25 cellular contexts compared by ENCODE assay signal in the genomic region with DNA sequence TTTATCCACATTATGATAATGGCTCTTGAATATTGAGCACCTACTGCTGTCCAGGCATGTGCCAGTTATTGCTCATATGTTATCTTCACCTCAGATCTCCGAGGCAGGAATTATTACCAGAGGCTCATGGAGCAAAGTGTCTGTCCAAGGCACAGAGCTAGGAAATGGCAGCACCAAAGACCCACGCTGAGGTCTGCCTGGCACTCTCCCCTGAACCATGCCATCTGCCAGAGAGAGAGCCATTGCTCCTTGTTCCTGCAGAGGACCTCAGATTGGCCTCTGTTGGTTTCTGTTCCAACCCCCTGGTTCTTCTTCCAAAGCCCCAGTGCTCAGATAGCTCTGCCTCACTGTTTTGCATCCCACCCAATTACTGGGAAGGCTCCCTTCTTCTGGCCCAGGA. TPM values are rescaled to one million over a fixed set of nuclear protein-coding genes. Genes with fewer than 3 reads are reported as not detected.
DNase-seq lines count a peak whose midpoint lies in the region; ATAC-seq, FAIRE-seq and TF ChIP-seq lines count a peak whose summit lies in the region.
"Had no signal": no experiment of that assay in that cellular context is flagged by ENCODE, and none has a peak within 500 bp of the region (broad histone marks: within the 10 kb centered on the region; RNA-seq: fewer than 3 reads in every experiment).

No MANE protein-coding gene starts in this region.

- no peak overlapping the region for H2BK15ac ChIP-seq in IMR-90 (ENCODE audit: low read depth, low read length)

- H3K27ac ChIP-seq in IMR-90 (ENCODE audit: insufficient read depth, low read length) (no peak overlapping the region), keratinocyte (ENCODE audit: control insufficient read depth, insufficient read depth, low read length) (no peak overlapping the region), ovary (no peak overlapping the region)
- H3K27ac ChIP-seq: BLaER1 had no signal

- no peak overlapping the region for H3K18ac ChIP-seq in IMR-90 (ENCODE audit: low read depth, low read length)

- CTCF ChIA-PET in IMR-90 (lab: Yijun Ruan, JAX): no interaction called here

- no peak overlapping the region for H2BK5ac ChIP-seq in IMR-90 (ENCODE audit: low read depth, low read length, poor library complexity, severe bottlenecking)

- no peak overlapping the region for H3K14ac ChIP-seq in IMR-90 (replicated peaks; ENCODE audit: low read depth, low read length)

- 100% methylated on average over 1 of the region's 2 CpGs; no CpG with 5 or more reads in 1 of the 2 experiments for WGBS in IMR-90 (ENCODE audit: extremely low coverage in 2 of 2, insufficient read length in 1 of 2), 2 experiments
- WGBS in ovary, 3 donors: 74 to 80% (median 80%) methylated on average over 2 of the region's 2 CpGs

- no peak overlapping the region for H4K91ac ChIP-seq in IMR-90 (ENCODE audit: insufficient read depth, low read depth, low read length)

- H3K79me1 ChIP-seq in IMR-90 (ENCODE audit: low read depth in 1 of 2, low read length in 2 of 2): no peaks in the 10 kb centered on the region

- no peak overlapping the region for H2BK120ac ChIP-seq in IMR-90 (ENCODE audit: low read depth, low read length)

- TF ChIP-seq POLR2A in IMR-90 (IDR thresholded peaks at IDR 0.05; ENCODE audit: low read depth, low read length): no peak
- no peak for TF ChIP-seq POLR2A in ovary (IDR thresholded peaks at IDR 0.05)

- ATAC-seq in IMR-90 (ENCODE audit: low read depth): no peak
- ATAC-seq: GM12878 had no signal

- no peak overlapping the region for H3K4me3 ChIP-seq in IMR-90 (ENCODE audit: insufficient read depth, low read depth, low read length)
- H3K4me3 ChIP-seq in keratinocyte (ENCODE audit: control insufficient read depth in 2 of 3, extremely low read depth in 1 of 3, insufficient read depth in 2 of 3, low read depth in 1 of 3, low read length in 3 of 3): no peak overlapping the region
- H3K4me3 ChIP-seq in ovary: no peak overlapping the region
- H3K4me3 ChIP-seq: BLaER1, GM12878 had no signal

- H4K8ac ChIP-seq in IMR-90 (ENCODE audit: low read depth in 2 of 2, low read length in 2 of 2): no peak overlapping the region

- DNase-seq in G401 (ENCODE audit: low spot score) (peak; percentile 87), IMR-90 (no peak), cerebellar cortex (ENCODE audit: low spot score) (peak; percentile 83), keratinocyte (ENCODE audit: low read depth, low spot score) (no peak), NCI-H1105 (lab: John Stamatoyannopoulos, UW) (no peak), NCI-H187 (lab: John Stamatoyannopoulos, UW) (no peak), ovary (no peak)
- no peak for DNase-seq in activated CD4-positive, alpha-beta T cell treated with anti-CD3 and anti-CD28 coated beads for 1 hour
- DNase-seq: 8988T; ACHN; BE2C; CD4-positive, alpha-beta memory T cell; CD4-positive, CD25-positive, alpha-beta regulatory T cell; CD8-positive, alpha-beta memory T cell; COR-L47; DMS 273 treated with DMSO at 0.1 percent for 48 hours; DMS153; DMS79 treated with DMSO at 0.1 percent for 48 hours; GDM1 had no signal

- peaks cover 12% of the 10 kb centered on the region for H3K4me1 ChIP-seq in IMR-90 (ENCODE audit: control insufficient read depth, insufficient read depth, low read length)
- peaks cover 39% of the 10 kb centered on the region for H3K4me1 ChIP-seq in keratinocyte (ENCODE audit: control insufficient read depth, extremely low read depth, insufficient read depth, low read length)
- peaks cover 19% of the 10 kb centered on the region for H3K4me1 ChIP-seq in ovary (ENCODE audit: insufficient read depth)
- H3K4me1 ChIP-seq: BE2C had no signal

- 0 out of 2 replicates have a peak overlapping the region, but pooled peaks have one; percentile 20 for H2AK5ac ChIP-seq in IMR-90 (ENCODE audit: low read depth, low read length)

- in situ Hi-C loops in G401 (cut with HindIII; ENCODE audit: low sequenced_read_pairs) (no loop called here), IMR-90 (cut with MboI; ENCODE audit: low sequenced_read_pairs) (no loop called here)

- TF ChIP-seq RAD21 in IMR-90 (IDR thresholded peaks at IDR 0.05; ENCODE audit: low read length): no peak

- FAIRE-seq in keratinocyte (lab: Jason Lieb, UNC): peak; percentile 36
- FAIRE-seq: A204.1, GM12878, GM12892, GM18507 had no signal

- H3K4me2 ChIP-seq in IMR-90 (ENCODE audit: low read depth, low read length) (no peak overlapping the region), keratinocyte (ENCODE audit: control insufficient read depth, extremely low read depth, insufficient read depth, low read depth, low read length) (no peak overlapping the region)
- H3K4me2 ChIP-seq: BLaER1 had no signal

- BruUV-seq in IMR-90 (replicated peaks; lab: Mats Ljungman, UMichigan): no TSS peak

- POLR2A ChIA-PET in IMR-90 (lab: Charles Lee; ENCODE audit: unreplicated experiment): no interaction called here

- no peak overlapping the region for H2BK20ac ChIP-seq in IMR-90 (ENCODE audit: low read depth, low read length)

- H3K9ac ChIP-seq in IMR-90 (ENCODE audit: low read depth, low read length): no peak overlapping the region
- no peak overlapping the region for H3K9ac ChIP-seq in keratinocyte (ENCODE audit: control insufficient read depth, extremely low read depth, insufficient read depth, low read length)
- H3K9ac ChIP-seq: BLaER1 had no signal

- H3K36me3 ChIP-seq in IMR-90 (ENCODE audit: control insufficient read depth, insufficient read depth, low read length) (no peaks in the 10 kb centered on the region), keratinocyte (ENCODE audit: control insufficient read depth in 2 of 2, extremely low read depth in 1 of 2, insufficient read depth in 2 of 2, low read length in 2 of 2) (no peaks in the 10 kb centered on the region), ovary (no peaks in the 10 kb centered on the region)
- H3K36me3 ChIP-seq: BE2C had no signal

- H3K27me3 ChIP-seq in IMR-90 (ENCODE audit: control insufficient read depth, insufficient read depth, low read length) (peaks cover 3% of the 10 kb centered on the region), keratinocyte (ENCODE audit: control insufficient read depth, extremely low read depth, insufficient read depth, low read length) (peaks cover 8% of the 10 kb centered on the region), ovary (no peaks in the 10 kb centered on the region)
- H3K27me3 ChIP-seq: BLaER1 had no signal

- no peaks in the 10 kb centered on the region for H4K20me1 ChIP-seq in IMR-90 (ENCODE audit: insufficient read depth, low read length)
- H4K20me1 ChIP-seq in keratinocyte (ENCODE audit: control insufficient read depth, extremely low read depth, insufficient read depth, low read length): no peaks in the 10 kb centered on the region

- H2AK9ac ChIP-seq in IMR-90 (replicated peaks; ENCODE audit: low read depth, low read length, poor library complexity): peak overlapping the region; percentile 17

- no peak overlapping the region for H3K23ac ChIP-seq in IMR-90 (ENCODE audit: low read depth, low read length)

- H3K9me3 ChIP-seq in IMR-90 (ENCODE audit: control insufficient read depth, insufficient read depth, low read length): no peaks in the 10 kb centered on the region
- H3K9me3 ChIP-seq in keratinocyte (ENCODE audit: control insufficient read depth, low read depth, low read length): no peaks in the 10 kb centered on the region
- H3K9me3 ChIP-seq in ovary: no peaks in the 10 kb centered on the region
- H3K9me3 ChIP-seq: BE2C, BLaER1 had no signal

- TF ChIP-seq EP300 in ovary (IDR thresholded peaks at IDR 0.05): no peak

- H3K56ac ChIP-seq in IMR-90 (ENCODE audit: extremely low read depth, insufficient read depth, low read length): no peak overlapping the region

- no peak overlapping the region for H2AFZ ChIP-seq in IMR-90 (replicated peaks; ENCODE audit: low read length, poor library complexity)
- no peak overlapping the region for H2AFZ ChIP-seq in keratinocyte (ENCODE audit: control insufficient read depth, low read length)

- no peaks in the 10 kb centered on the region for H3K79me2 ChIP-seq in keratinocyte (ENCODE audit: control insufficient read depth, insufficient read depth, low read length)

- H3K4ac ChIP-seq in IMR-90 (ENCODE audit: low read depth, low read length): no peak overlapping the region

- H3K9me1 ChIP-seq in IMR-90 (ENCODE audit: insufficient read depth, low read length): peaks cover 17% of the 10 kb centered on the region
- no peaks in the 10 kb centered on the region for H3K9me1 ChIP-seq in keratinocyte (ENCODE audit: control insufficient read depth, extremely low read depth, insufficient read depth, low read length)

- intact Hi-C loops in IMR-90 (cut with micrococcal nuclease) (loop anchor here (10.0 kb wide), 1 partner anchor 142 kb away; no protein-coding TSS in a partner anchor), ovary (cut with DNase I) (no loop called here)

- TF ChIP-seq CTCF in IMR-90 (conservative IDR thresholded peaks at IDR 0.05; ENCODE audit: low read depth, low read length) (no peak), keratinocyte (optimal IDR thresholded peaks at IDR 0.05 in 1 of 3, IDR thresholded peaks at IDR 0.05 in 1 of 3, conservative IDR thresholded peaks at IDR 0.05 in 1 of 3; ENCODE audit: extremely low read depth in 1 of 3, insufficient read depth in 2 of 3, low read length in 3 of 3) (no peak), ovary (IDR thresholded peaks at IDR 0.05) (no peak)

- H4K5ac ChIP-seq in IMR-90 (ENCODE audit: low read depth, low read length): no peak overlapping the region

- dilution Hi-C loops in IMR-90 (cut with HindIII; ENCODE audit: low sequenced_read_pairs, unreplicated experiment) (no loop called here), keratinocyte (cut with MboI; ENCODE audit: extremely low pct_ligation_motif_present, low sequenced_read_pairs) (no loop called here)

TF ChIP-seq in IMR-90, 13 proteins besides CTCF, POLR2A, EP300 and RAD21 (continues in another document):
- TF ChIP-seq MAZ (IDR thresholded peaks at IDR 0.05; ENCODE audit: borderline replicate concordance, low read depth, low read length) (no peak), RFX5 (IDR thresholded peaks at IDR 0.05; ENCODE audit: low read depth, low read length) (no peak), MAFK (IDR thresholded peaks at IDR 0.05; ENCODE audit: low read depth, low read length) (no peak)

RNA-seq across cellular contexts. Expression of a gene that starts 6.0 kb away (rescaled TPM):
- not detected in 2 replicates for total RNA-seq in G401 (2014; rRNA removed; shearing (Covaris generic))
- total RNA-seq in IMR-90 (2012; rRNA removed) (under 0.01 TPM in 1 of 2 replicates, not detected in the other), ovary (1 to 10 TPM in 1 of 7 donors, under 1 TPM in 4, not detected in 2; 0.17 to 1.3 (median 0.38) TPM)
- polyA plus RNA-seq in IMR-90 (2012; rRNA removed) (0.06 and 0.15 TPM in 2 replicates), keratinocyte (not detected in 3 replicates), ovary (under 1 TPM; 0.04 to 0.20 TPM)
- 0.05 TPM in 1 of 2 replicates, not detected in the other for polyA plus RNA-seq in IMR-90 (2012; cell fraction: cytosol; rRNA removed)
- 0.02 and 0.05 TPM in 2 replicates for polyA plus RNA-seq in IMR-90 (2012; cell fraction: nucleus; rRNA removed; ENCODE audit: low replicate concordance)
- polyA plus RNA-seq in keratinocyte (2011; ENCODE audit: low read depth): not detected
- polyA plus RNA-seq in keratinocyte (2011; cell fraction: cytosol; rRNA removed): 0.03 TPM in 1 of 2 replicates, not detected in the other
- not detected in 2 replicates for polyA plus RNA-seq in keratinocyte (2011; cell fraction: nucleus; rRNA removed)
- polyA plus RNA-seq in keratinocyte (2012; ENCODE audit: low replicate concordance): not detected in 2 replicates
- 0.06 TPM in 1 of 3 replicates, not detected in the others for polyA minus RNA-seq in keratinocyte
- polyA minus RNA-seq in keratinocyte (2011; cell fraction: cytosol; rRNA and poly(A)+ RNA removed): not detected
- polyA minus RNA-seq in keratinocyte (2011; cell fraction: nucleus; rRNA and poly(A)+ RNA removed): not detected in 2 replicates
- total RNA-seq: CD4-positive, alpha-beta memory T cell; CD4-positive, CD25-positive, alpha-beta regulatory T cell; CD8-positive, alpha-beta memory T cell; GM12878 had no signal
- polyA plus RNA-seq: CD14-positive monocyte; CD4-positive, alpha-beta memory T cell; CD4-positive, CD25-positive, alpha-beta regulatory T cell; CD8-positive, alpha-beta memory T cell; GM12878 had no signal

Comparison
In these comparisons a context has a peak if more than half of its experiments do, and no peak if none do; other contexts are left out.
1. DNase-seq: peak in G401 (single experiment) and cerebellar cortex (single experiment); none in IMR-90 (single experiment), keratinocyte (single experiment), NCI-H1105 (single experiment), NCI-H187 (0 of 2), activated CD4-positive, alpha-beta T cell treated with anti-CD3 and anti-CD28 coated beads for 1 hour (single experiment) and ovary (0 of 5).